25 cellular contexts compared by ENCODE assay signal in the genomic region with DNA sequence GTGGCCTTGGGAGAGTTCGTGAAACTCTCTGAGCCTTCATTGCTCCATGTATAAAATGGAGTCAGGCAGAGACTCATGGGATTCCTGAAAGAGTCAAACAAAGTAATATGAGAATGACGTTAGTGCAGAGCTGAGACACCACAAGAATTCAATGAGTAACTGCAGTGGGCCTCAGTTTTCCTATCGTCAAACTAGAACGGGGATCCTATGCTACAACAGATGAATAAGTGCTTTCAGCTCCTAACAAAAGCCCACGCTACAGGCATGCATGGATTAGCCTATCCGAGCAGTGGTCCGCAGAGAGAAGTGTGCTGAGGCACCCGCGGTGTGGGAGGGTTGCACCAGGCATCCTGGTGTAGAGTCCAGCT.
DNase-seq lines count a peak whose midpoint lies in the region; ATAC-seq, FAIRE-seq and TF ChIP-seq lines count a peak whose summit lies in the region.
"Had no signal": no experiment of that assay in that cellular context is flagged by ENCODE, and none has a peak within 500 bp of the region (broad histone marks: within the 10 kb centered on the region; RNA-seq: fewer than 3 reads in every experiment).

No MANE protein-coding gene starts in this region.

- TF ChIP-seq CTCF in AG10803 (conservative IDR thresholded peaks at IDR 0.05; ENCODE audit: low read length) (no peak), bronchial epithelial cell (IDR thresholded peaks at IDR 0.05; ENCODE audit: insufficient read depth, low read length, severe bottlenecking) (no peak)

- peak; percentile 70 for FAIRE-seq in bronchial epithelial cell (lab: Jason Lieb, UNC)

- no peak for ATAC-seq in HG02623 (IDR thresholded peaks at IDR 0.05; ENCODE audit: unreplicated experiment)
- ATAC-seq: foreskin keratinocyte; naive thymus-derived CD8-positive, alpha-beta T cell; WTC11 had no signal

- H3K27me3 ChIP-seq in bronchial epithelial cell (ENCODE audit: control insufficient read depth, insufficient read depth, low read length): peaks cover 4% of the 10 kb centered on the region
- H3K27me3 ChIP-seq: right atrium auricular region had no signal

- DNase-seq in AG10803 (ENCODE audit: low read depth) (peak; percentile 71), M059J (ENCODE audit: low read depth) (peak; percentile 59), bronchial epithelial cell (ENCODE audit: low read depth) (no peak), non-pigmented ciliary epithelial cell (ENCODE audit: low read depth) (peak; percentile 48), ureter (ENCODE audit: low spot score) (no peak), NCI-H1048 (lab: John Stamatoyannopoulos, UW) (no peak), foreskin melanocyte (no peak)
- DNase-seq: activated CD4-positive, alpha-beta T cell treated with anti-CD3 and anti-CD28 coated beads, Interleukin-2, amount 10 ng/mL, durations not matched to agents 7 days and 5 days; activated gamma-delta T cell treated with Interleukin-2 at 50 U/mL for 16 hours; activated T-cell treated with anti-CD3 and anti-CD28 coated beads, Interleukin-2, amount 50 U/mL, for 24 hours; Caco-2; DMS79; foreskin keratinocyte; Karpas-422; naive thymus-derived CD8-positive, alpha-beta T cell; NCI-H1694 treated with DMSO at 0.1 percent for 48 hours; NCI-H2171; NCI-H524; SHP77 treated with DMSO at 0.1 percent for 48 hours; stimulated activated CD4-positive, alpha-beta T cell treated with anti-CD3 and anti-CD28 coated beads, Interleukin-2, amount 100 ng/mL, for 48 hours; SW 1271 had no signal

- no peaks in the 10 kb centered on the region for H3K36me3 ChIP-seq in bronchial epithelial cell (ENCODE audit: control insufficient read depth, insufficient read depth, low read length)
- H3K36me3 ChIP-seq: right atrium auricular region, transverse colon had no signal

- no peak overlapping the region for H3K4me3 ChIP-seq in AG10803 (ENCODE audit: low read length)
- no peak overlapping the region for H3K4me3 ChIP-seq in bronchial epithelial cell (ENCODE audit: low read depth, low read length)
- H3K4me3 ChIP-seq: right atrium auricular region, transverse colon had no signal

Comparison
In these comparisons a context has a peak if more than half of its experiments do, and no peak if none do; other contexts are left out.
1. DNase-seq: peak in AG10803 (single experiment), M059J (single experiment) and non-pigmented ciliary epithelial cell (single experiment); none in bronchial epithelial cell (single experiment), ureter (single experiment), NCI-H1048 (single experiment) and foreskin melanocyte (single experiment).